In genomic region chr9:91247278-91247677, GRCh38 we compare ENCODE assay signal across 18 cellular contexts.
A peak's percentile ranks its signal among the peaks of the same experiment; 100 is the strongest.
DNase-seq lines count a peak whose midpoint lies in the region; ATAC-seq, FAIRE-seq and TF ChIP-seq lines count a peak whose summit lies in the region.
"Had no signal": no experiment of that assay in that cellular context is flagged by ENCODE, and none has a peak within 500 bp of the region (broad histone marks: within the 10 kb centered on the region; RNA-seq: fewer than 3 reads in every experiment).

No MANE protein-coding gene starts in this region.

- no peak for ATAC-seq in A549
- no peak for ATAC-seq in WTC11
- ATAC-seq in GM18858 (IDR thresholded peaks at IDR 0.05; ENCODE audit: unreplicated experiment): no peak
- ATAC-seq: CD8-positive, alpha-beta T cell had no signal

- H3K36me3 Mint-ChIP-seq in WTC11: no peaks in the 10 kb centered on the region
- no peaks in the 10 kb centered on the region for H3K36me3 Mint-ChIP-seq in glutamatergic neuron (ENCODE audit: unreplicated experiment)
- peaks cover under 1 to 4% (median 2%) of the 10 kb centered on the region in 3 donors for H3K36me3 Mint-ChIP-seq in CD8-positive, alpha-beta memory T cell

- no peak overlapping the region for H3K4me3 ChIP-seq in A549
- H3K4me3 ChIP-seq in CD8-positive, alpha-beta memory T cell (ENCODE audit: low read length): no peak overlapping the region

- CTCF ChIA-PET in A549 (lab: Yijun Ruan, JAX) (interaction anchor here (1.6 kb wide), 1 partner anchor 8 kb away, joined by 4 read pairs; no protein-coding TSS in a partner anchor), WTC11 (lab: Charles Lee) (no interaction called here)
- CTCF ChIA-PET in CD8-positive, alpha-beta memory T cell (lab: Charles Lee): no interaction called here

- 0 out of 6 replicates have a peak overlapping the region, but pooled peaks of 1 of the 2 experiments have one; percentile 79 for H3K27ac ChIP-seq in A549
- no peak overlapping the region for H3K27ac ChIP-seq in CD8-positive, alpha-beta memory T cell (ENCODE audit: low read depth, low read length)
- H3K27ac ChIP-seq: KMS-11 had no signal

- H3K4me1 ChIP-seq in A549: peaks cover 14% of the 10 kb centered on the region
- peaks cover 5% of the 10 kb centered on the region for H3K4me1 ChIP-seq in CD8-positive, alpha-beta memory T cell (ENCODE audit: insufficient read depth, low read length)
- H3K4me1 ChIP-seq: BE2C had no signal

- H3K4me2 ChIP-seq in A549: no peak overlapping the region
- H3K4me2 ChIP-seq: KMS-11 had no signal

- H3K4me3 Mint-ChIP-seq in WTC11 (no peak overlapping the region), glutamatergic neuron (ENCODE audit: unreplicated experiment) (no peak overlapping the region)
- H3K4me3 Mint-ChIP-seq in CD8-positive, alpha-beta memory T cell: no peak overlapping the region
- H3K4me3 Mint-ChIP-seq: CD8-positive, alpha-beta T cell had no signal

- FAIRE-seq in A549 (lab: Jason Lieb, UNC): no peak
- FAIRE-seq: GM12892 had no signal

- TF ChIP-seq CTCF in A549 (IDR thresholded peaks at IDR 0.05) (no peak), WTC11 (IDR thresholded peaks at IDR 0.05) (no peak), glutamatergic neuron (IDR thresholded peaks at IDR 0.05; ENCODE audit: partially characterized antibody, unreplicated experiment) (no peak)

- DNase-seq in A549 (ENCODE audit: low read depth in 1 of 2, low spot score in 1 of 2): no peak
- DNase-seq in WTC11 (ENCODE audit: low spot score): no peak
- no peak for DNase-seq in glutamatergic neuron
- DNase-seq in pons (ENCODE audit: low spot score): peak; percentile 34
- no peak for DNase-seq in CD8-positive, alpha-beta memory T cell
- DNase-seq in activated effector memory CD4-positive, alpha-beta T cell treated with anti-CD3 and anti-CD28 coated beads, Interleukin-2, amount 50 U/mL, for 16 hours: no peak
- DNase-seq: BE2C; CD8-positive, alpha-beta T cell; DND-41; GDM1; NCI-H1092; NCI-H2107; NCI-H345; NCI-H526 treated with DMSO at 0.1 percent for 48 hours; RPMI8226 had no signal

- peak overlapping the region; percentile 6; the same call in 1 of the 2 replicates for H3K27ac Mint-ChIP-seq in WTC11
- peak overlapping the region; percentile 4 for H3K27ac Mint-ChIP-seq in glutamatergic neuron (ENCODE audit: unreplicated experiment)
- H3K27ac Mint-ChIP-seq in CD8-positive, alpha-beta memory T cell: peak overlapping the region in 2 of 8 donors; percentile 5 to 14
- H3K27ac Mint-ChIP-seq: CD8-positive, alpha-beta T cell had no signal

- TF ChIP-seq RAD21 in A549 (conservative IDR thresholded peaks at IDR 0.05 in 1 of 2, IDR thresholded peaks at IDR 0.05 in 1 of 2): no peak

- POLR2A ChIA-PET in A549 (lab: Yijun Ruan, JAX) (no interaction called here), WTC11 (lab: Charles Lee) (no interaction called here)
- POLR2A ChIA-PET in CD8-positive, alpha-beta memory T cell (lab: Charles Lee): no interaction called here

- H3K36me3 ChIP-seq in CD8-positive, alpha-beta memory T cell (ENCODE audit: insufficient read depth, low read length): no peaks in the 10 kb centered on the region
- H3K36me3 ChIP-seq: BE2C had no signal

- TF ChIP-seq EP300 in A549 (IDR thresholded peaks at IDR 0.05): no peak

- 84% methylated on average over 2 of the region's 2 CpGs for WGBS in A549 (ENCODE audit: missing lambda C conversion rate)

- no peaks in the 10 kb centered on the region for H3K27me3 ChIP-seq in CD8-positive, alpha-beta memory T cell (ENCODE audit: insufficient read depth, low read length, poor library complexity, severe bottlenecking)
- H3K27me3 ChIP-seq: BE2C had no signal

- no peaks in the 10 kb centered on the region for H3K9me3 ChIP-seq in A549
- H3K9me3 ChIP-seq in CD8-positive, alpha-beta memory T cell (ENCODE audit: low read length): no peaks in the 10 kb centered on the region
- H3K9me3 ChIP-seq: BE2C had no signal

- TF ChIP-seq POLR2A in A549 (IDR thresholded peaks at IDR 0.05; ENCODE audit: low read length): 0 out of 2 replicates have a peak, but pooled peaks have one; percentile 2

- peaks cover 36% of the 10 kb centered on the region for H3K4me1 Mint-ChIP-seq in WTC11
- peaks cover 17% of the 10 kb centered on the region for H3K4me1 Mint-ChIP-seq in glutamatergic neuron (ENCODE audit: low read depth, unreplicated experiment)
- H3K4me1 Mint-ChIP-seq in CD8-positive, alpha-beta memory T cell: peaks cover 20 to 27% (median 23%) of the 10 kb centered on the region in 3 donors

- no peaks in the 10 kb centered on the region for H3K27me3 Mint-ChIP-seq in WTC11 (ENCODE audit: low read depth)
- peaks cover 4% of the 10 kb centered on the region for H3K27me3 Mint-ChIP-seq in glutamatergic neuron (ENCODE audit: unreplicated experiment)
- H3K27me3 Mint-ChIP-seq in CD8-positive, alpha-beta memory T cell: no peaks in the 10 kb centered on the region

- H3K9me3 Mint-ChIP-seq in WTC11 (no peaks in the 10 kb centered on the region), glutamatergic neuron (ENCODE audit: unreplicated experiment) (no peaks in the 10 kb centered on the region)
- H3K9me3 Mint-ChIP-seq in CD8-positive, alpha-beta memory T cell: no peaks in the 10 kb centered on the region
- H3K9me3 Mint-ChIP-seq: CD8-positive, alpha-beta T cell had no signal

TF ChIP-seq in A549, 52 proteins besides CTCF, POLR2A, EP300 and RAD21 (continues in another document):
- TF ChIP-seq ELK1 (IDR thresholded peaks at IDR 0.05; ENCODE audit: low read depth, low read length): no peak
- no peak for TF ChIP-seq MAX (IDR thresholded peaks at IDR 0.05)
- no peak for TF ChIP-seq NPAS2 (CRISPR knock-in tag; IDR thresholded peaks at IDR 0.05; ENCODE audit: borderline replicate concordance)
- TF ChIP-seq HDAC2 (IDR thresholded peaks at IDR 0.05): no peak

TF ChIP-seq in WTC11, 78 proteins besides CTCF, POLR2A, EP300 and RAD21:
- no peak for TF ChIP-seq ZNF317 (CRISPR knock-in tag; IDR thresholded peaks at IDR 0.05; ENCODE audit: borderline replicate concordance, low read depth)
- no peak for TF ChIP-seq USF1 (CRISPR knock-in tag; IDR thresholded peaks at IDR 0.05)
- TF ChIP-seq MLX (CRISPR knock-in tag; IDR thresholded peaks at IDR 0.05): no peak
- TF ChIP-seq E2F1 (CRISPR knock-in tag; IDR thresholded peaks at IDR 0.05): no peak
- no peak for TF ChIP-seq MAX (CRISPR knock-in tag; IDR thresholded peaks at IDR 0.05)
